ENCODE assay signal across 1 cellular context in genomic region chr6:26031595-26032386, GRCh38.
TF ChIP-seq lines count a peak whose summit lies in the region.

No MANE protein-coding gene starts in this region.

TF ChIP-seq in K562, 482 proteins besides CTCF, POLR2A, EP300 and RAD21 (continued from another document and continues in another):
- TF ChIP-seq ZNF518B (CRISPR knock-in tag; IDR thresholded peaks at IDR 0.05) (no peak), ZNF75A (CRISPR knock-in tag; IDR thresholded peaks at IDR 0.05) (0 out of 2 replicates have a peak, but pooled peaks have one; percentile 19), L3MBTL2 (IDR thresholded peaks at IDR 0.05) (peak; percentile 58), MEF2A (IDR thresholded peaks at IDR 0.05; ENCODE audit: control insufficient read depth, low read depth, low read length) (no peak), GABPB2 (CRISPR knock-in tag; conservative IDR thresholded peaks at IDR 0.05) (no peak), NFIC (IDR thresholded peaks at IDR 0.05) (peak; percentile 82), ZC3H8 (IDR thresholded peaks at IDR 0.05) (peak; percentile 90), FOXP4 (CRISPR knock-in tag; IDR thresholded peaks at IDR 0.05; ENCODE audit: borderline replicate concordance) (peak; percentile 79; the same call in 1 of the 2 replicates), MED1 (CRISPR knock-in tag; IDR thresholded peaks at IDR 0.05; ENCODE audit: borderline replicate concordance) (peak; percentile 100), MTF1 (CRISPR knock-in tag; IDR thresholded peaks at IDR 0.05; ENCODE audit: borderline replicate concordance) (no peak), PTBP1 (IDR thresholded peaks at IDR 0.05; ENCODE audit: low read depth, low read length) (peak; percentile 98), NR2C2 (CRISPR knock-in tag; IDR thresholded peaks at IDR 0.05) (peak; percentile 89; the same call in 1 of the 2 replicates), NR2C2 (tag; IDR thresholded peaks at IDR 0.05) (no peak), CREB3L1 (IDR thresholded peaks at IDR 0.05; ENCODE audit: borderline replicate concordance, low read depth) (peak; percentile 98), RNF219 (CRISPR knock-in tag; IDR thresholded peaks at IDR 0.05) (no peak), SRF (CRISPR knock-in tag; IDR thresholded peaks at IDR 0.05) (peak in 1 of 2 experiments; percentile 49; a peak in 3 of 4 replicates), FOXJ3 (CRISPR knock-in tag; IDR thresholded peaks at IDR 0.05) (no peak), SETDB1 (IDR thresholded peaks at IDR 0.05; ENCODE audit: low read length) (peak; percentile 16), FIP1L1 (IDR thresholded peaks at IDR 0.05; ENCODE audit: low read depth, low read length, poor library complexity, severe bottlenecking) (peak; percentile 100), LCOR (CRISPR knock-in tag; IDR thresholded peaks at IDR 0.05) (peak; percentile 99), ZNF764 (CRISPR knock-in tag; IDR thresholded peaks at IDR 0.05; ENCODE audit: low read depth) (peak; percentile 82), ETS2 (tag; IDR thresholded peaks at IDR 0.05; ENCODE audit: borderline replicate concordance, poor library complexity, severe bottlenecking) (no peak), HMG20B (CRISPR knock-in tag; IDR thresholded peaks at IDR 0.05) (no peak), MTA1 (IDR thresholded peaks at IDR 0.05; ENCODE audit: borderline replicate concordance) (peak; percentile 60), TARDBP (IDR thresholded peaks at IDR 0.05) (peak; percentile 88; the same call in 1 of the 2 replicates), ZFP1 (CRISPR knock-in tag; IDR thresholded peaks at IDR 0.05) (no peak), SMAD2 (IDR thresholded peaks at IDR 0.05; ENCODE audit: low read depth, low read length) (no peak), RBM39 (optimal IDR thresholded peaks at IDR 0.05; ENCODE audit: low read depth, low read length) (peak; percentile 100), FOSL1 (tag; conservative IDR thresholded peaks at IDR 0.05) (peak; percentile 76), ZFP36 (IDR thresholded peaks at IDR 0.05; ENCODE audit: low read depth, low read length, partially characterized antibody) (peak; percentile 46), ZNF263 (CRISPR knock-in tag; IDR thresholded peaks at IDR 0.05; ENCODE audit: borderline replicate concordance) (peak; percentile 72; the same call in 1 of the 2 replicates), ESRRA (IDR thresholded peaks at IDR 0.05; ENCODE audit: borderline replicate concordance, low read depth) (peak; percentile 76; the same call in 1 of the 2 replicates), ARID1B (IDR thresholded peaks at IDR 0.05) (peak; percentile 20; the same call in 1 of the 2 replicates), ILK (tag; IDR thresholded peaks at IDR 0.05; ENCODE audit: borderline replicate concordance, low read depth) (no peak), SRSF7 (optimal IDR thresholded peaks at IDR 0.05; ENCODE audit: low read depth, low read length) (no peak), BRD4 (IDR thresholded peaks at IDR 0.05) (peak; percentile 97), FOS (IDR thresholded peaks at IDR 0.05; ENCODE audit: extremely low read depth, insufficient read length) (peak; percentile 93), SNIP1 (IDR thresholded peaks at IDR 0.05; ENCODE audit: low read depth) (0 out of 2 replicates have a peak, but pooled peaks have one; percentile 28), ZBTB12 (CRISPR knock-in tag; IDR thresholded peaks at IDR 0.05) (peak; percentile 80), ZNF324 (CRISPR knock-in tag; IDR thresholded peaks at IDR 0.05) (no peak), PRDM10 (IDR thresholded peaks at IDR 0.05; ENCODE audit: partially characterized antibody) (peak; percentile 57), ZNF224 (CRISPR knock-in tag; IDR thresholded peaks at IDR 0.05) (peak; percentile 88)
- TF ChIP-seq, protein P1, sequence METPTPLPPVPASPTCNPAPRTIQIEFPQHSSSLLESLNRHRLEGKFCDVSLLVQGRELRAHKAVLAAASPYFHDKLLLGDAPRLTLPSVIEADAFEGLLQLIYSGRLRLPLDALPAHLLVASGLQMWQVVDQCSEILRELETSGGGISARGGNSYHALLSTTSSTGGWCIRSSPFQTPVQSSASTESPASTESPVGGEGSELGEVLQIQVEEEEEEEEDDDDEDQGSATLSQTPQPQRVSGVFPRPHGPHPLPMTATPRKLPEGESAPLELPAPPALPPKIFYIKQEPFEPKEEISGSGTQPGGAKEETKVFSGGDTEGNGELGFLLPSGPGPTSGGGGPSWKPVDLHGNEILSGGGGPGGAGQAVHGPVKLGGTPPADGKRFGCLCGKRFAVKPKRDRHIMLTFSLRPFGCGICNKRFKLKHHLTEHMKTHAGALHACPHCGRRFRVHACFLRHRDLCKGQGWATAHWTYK (CRISPR knock-in tag; IDR thresholded peaks at IDR 0.05): peak; percentile 94
- TF ChIP-seq, protein P2, sequence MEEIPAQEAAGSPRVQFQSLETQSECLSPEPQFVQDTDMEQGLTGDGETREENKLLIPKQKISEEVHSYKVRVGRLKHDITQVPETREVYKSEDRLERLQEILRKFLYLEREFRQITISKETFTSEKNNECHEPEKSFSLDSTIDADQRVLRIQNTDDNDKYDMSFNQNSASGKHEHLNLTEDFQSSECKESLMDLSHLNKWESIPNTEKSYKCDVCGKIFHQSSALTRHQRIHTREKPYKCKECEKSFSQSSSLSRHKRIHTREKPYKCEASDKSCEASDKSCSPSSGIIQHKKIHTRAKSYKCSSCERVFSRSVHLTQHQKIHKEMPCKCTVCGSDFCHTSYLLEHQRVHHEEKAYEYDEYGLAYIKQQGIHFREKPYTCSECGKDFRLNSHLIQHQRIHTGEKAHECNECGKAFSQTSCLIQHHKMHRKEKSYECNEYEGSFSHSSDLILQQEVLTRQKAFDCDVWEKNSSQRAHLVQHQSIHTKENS (CRISPR knock-in tag; IDR thresholded peaks at IDR 0.05): no peak
- TF ChIP-seq, protein P3, sequence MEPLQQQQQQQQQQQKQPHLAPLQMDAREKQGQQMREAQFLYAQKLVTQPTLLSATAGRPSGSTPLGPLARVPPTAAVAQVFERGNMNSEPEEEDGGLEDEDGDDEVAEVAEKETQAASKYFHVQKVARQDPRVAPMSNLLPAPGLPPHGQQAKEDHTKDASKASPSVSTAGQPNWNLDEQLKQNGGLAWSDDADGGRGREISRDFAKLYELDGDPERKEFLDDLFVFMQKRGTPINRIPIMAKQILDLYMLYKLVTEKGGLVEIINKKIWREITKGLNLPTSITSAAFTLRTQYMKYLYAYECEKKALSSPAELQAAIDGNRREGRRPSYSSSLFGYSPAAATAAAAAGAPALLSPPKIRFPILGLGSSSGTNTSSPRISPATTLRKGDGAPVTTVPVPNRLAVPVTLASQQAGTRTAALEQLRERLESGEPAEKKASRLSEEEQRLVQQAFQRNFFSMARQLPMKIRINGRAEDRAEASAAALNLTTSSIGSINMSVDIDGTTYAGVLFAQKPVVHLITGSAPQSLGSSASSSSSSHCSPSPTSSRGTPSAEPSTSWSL (CRISPR knock-in tag; IDR thresholded peaks at IDR 0.05; ENCODE audit: borderline replicate concordance): no peak; the same call in 1 of the 2 replicates
